18 cellular contexts compared by ENCODE assay signal in the genomic region with DNA sequence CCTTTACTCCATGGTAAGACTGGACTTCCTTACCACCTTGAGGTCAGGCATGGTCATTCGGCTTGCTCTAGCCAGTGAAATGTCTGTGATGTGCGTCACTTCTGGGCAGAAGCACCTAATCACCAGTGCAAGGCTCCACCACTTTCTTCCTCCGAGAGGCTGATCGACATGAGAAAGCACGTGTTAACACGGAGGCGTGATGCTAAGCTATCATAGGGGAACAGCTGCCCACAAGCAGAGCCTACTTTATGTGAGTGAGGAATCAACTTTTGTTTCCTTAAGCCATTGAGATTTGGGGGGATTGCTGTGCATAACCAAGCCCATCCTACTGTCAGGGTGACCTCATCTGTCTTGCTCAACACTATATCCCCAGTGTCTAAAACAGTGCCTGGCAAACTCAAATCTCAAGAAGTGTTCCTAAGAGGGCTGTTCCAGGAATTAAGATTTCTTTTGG. TPM values are rescaled to one million over a fixed set of nuclear protein-coding genes. Genes with fewer than 3 reads are reported as not detected.
A peak's percentile ranks its signal among the peaks of the same experiment; 100 is the strongest.
DNase-seq lines count a peak whose midpoint lies in the region; ATAC-seq and TF ChIP-seq lines count a peak whose summit lies in the region.
"Had no signal": no experiment of that assay in that cellular context is flagged by ENCODE, and none has a peak within 500 bp of the region (broad histone marks: within the 10 kb centered on the region; RNA-seq: fewer than 3 reads in every experiment).

No MANE protein-coding gene starts in this region.

- no peaks in the 10 kb centered on the region for H3K27me3 Mint-ChIP-seq in CD4-positive, alpha-beta T cell
- H3K27me3 Mint-ChIP-seq: naive B cell had no signal

- in situ Hi-C loops in Panc1 (cut with HindIII; ENCODE audit: low pct_unique_long_range_greater_than_20kb, low sequenced_read_pairs) = no loop called here

- H3K4me1 Mint-ChIP-seq in CD4-positive, alpha-beta T cell (ENCODE audit: low read depth) = peaks cover 9% of the 10 kb centered on the region
- H3K4me1 Mint-ChIP-seq: naive B cell had no signal

- no peaks in the 10 kb centered on the region for H4K20me1 ChIP-seq in osteoblast (ENCODE audit: insufficient read depth, low read length)

- CTCF ChIA-PET in AG04450 (lab: Charles Lee) = interaction anchor here (0.7 to 2.6 kb wide), 5 partner anchors 28 to 171 kb away, joined by 3 to 16 read pairs (median 4); a partner anchor contains a TSS
- CTCF ChIA-PET in Panc1 (lab: Charles Lee) = interaction anchor here (0.5 kb wide), 1 partner anchor 323 kb away, joined by 3 read pairs; no protein-coding TSS in a partner anchor
- CTCF ChIA-PET in CD4-positive, alpha-beta T cell (lab: Charles Lee) = interaction anchor here (1.8 kb wide), 1 partner anchor 11 kb away, joined by 4 read pairs; no protein-coding TSS in a partner anchor

- H2AFZ ChIP-seq in osteoblast (ENCODE audit: low read length) = no peak overlapping the region

- no peaks in the 10 kb centered on the region for H3K27me3 ChIP-seq in AG04450 (ENCODE audit: control insufficient read depth, insufficient read depth, low read length)
- H3K27me3 ChIP-seq in Panc1 (ENCODE audit: control insufficient read depth, insufficient read depth, low read length) = no peaks in the 10 kb centered on the region
- no peaks in the 10 kb centered on the region for H3K27me3 ChIP-seq in osteoblast (ENCODE audit: insufficient read depth, low read length)
- H3K27me3 ChIP-seq in CD4-positive, alpha-beta T cell (ENCODE audit: control insufficient read depth, insufficient read depth, low read length) = no peaks in the 10 kb centered on the region
- H3K27me3 ChIP-seq: dorsolateral prefrontal cortex, right lobe of liver had no signal

- H3K4me1 ChIP-seq in Panc1 (ENCODE audit: control insufficient read depth, insufficient read depth, low read length) (peaks cover 5% of the 10 kb centered on the region), osteoblast (ENCODE audit: insufficient read depth, low read length) (peaks cover 60% of the 10 kb centered on the region)

- peak overlapping the region; percentile 87 for H3K27ac ChIP-seq in AG04450 (ENCODE audit: low read depth, low read length)
- no peak overlapping the region for H3K27ac ChIP-seq in Panc1 (ENCODE audit: low read length)
- peak overlapping the region; percentile 95 for H3K27ac ChIP-seq in osteoblast (ENCODE audit: low read depth, low read length)
- H3K27ac ChIP-seq in CD4-positive, alpha-beta T cell (ENCODE audit: low read depth, low read length) = no peak overlapping the region
- H3K27ac ChIP-seq: dorsolateral prefrontal cortex, right lobe of liver had no signal

- BruUV-seq in Panc1 (replicated peaks; lab: Mats Ljungman, UMichigan) = no TSS peak

- H3K36me3 Mint-ChIP-seq in CD4-positive, alpha-beta T cell (ENCODE audit: low read depth) = peaks cover 15% of the 10 kb centered on the region
- H3K36me3 Mint-ChIP-seq: naive B cell had no signal

- H3K27ac Mint-ChIP-seq in CD4-positive, alpha-beta T cell = no peak overlapping the region
- H3K27ac Mint-ChIP-seq: activated T-cell treated with anti-CD3 and anti-CD28 coated beads, Interleukin-2, amount 50 U/mL, for 72 hours; naive B cell had no signal

- no peak overlapping the region for H3K4me3 ChIP-seq in AG04450 (ENCODE audit: low read depth, low read length)
- H3K4me3 ChIP-seq in Panc1 (ENCODE audit: low read depth in 2 of 2, low read length in 2 of 2) = no peak overlapping the region
- no peak overlapping the region for H3K4me3 ChIP-seq in fibroblast of the aortic adventitia (ENCODE audit: low read depth, low read length)
- no peak overlapping the region for H3K4me3 ChIP-seq in osteoblast (ENCODE audit: insufficient read depth, low read length)
- H3K4me3 ChIP-seq: dorsolateral prefrontal cortex, right lobe of liver had no signal

- no peak overlapping the region for H3K4me3 Mint-ChIP-seq in CD4-positive, alpha-beta T cell
- H3K4me3 Mint-ChIP-seq: activated T-cell treated with anti-CD3 and anti-CD28 coated beads, Interleukin-2, amount 50 U/mL, for 72 hours; naive B cell had no signal

- intact Hi-C loops in Panc1 (cut with micrococcal nuclease; ENCODE audit: unreplicated experiment) = no loop called here
- intact Hi-C loops in CD4-positive, alpha-beta T cell (cut with DNase I, micrococcal nuclease) = no loop called here

- H3K9me3 Mint-ChIP-seq in CD4-positive, alpha-beta T cell = no peaks in the 10 kb centered on the region
- H3K9me3 Mint-ChIP-seq: activated T-cell treated with anti-CD3 and anti-CD28 coated beads, Interleukin-2, amount 50 U/mL, for 72 hours; naive B cell had no signal

- no peaks in the 10 kb centered on the region for H3K79me2 ChIP-seq in osteoblast (ENCODE audit: insufficient read depth, low read length)

- no peak for TF ChIP-seq CTCF in AG04450 (IDR thresholded peaks at IDR 0.05; ENCODE audit: low read depth, low read length)
- no peak for TF ChIP-seq CTCF in Panc1 (IDR thresholded peaks at IDR 0.05)
- TF ChIP-seq CTCF in fibroblast of the aortic adventitia (IDR thresholded peaks at IDR 0.05; ENCODE audit: insufficient read depth, low read length) = no peak
- no peak for TF ChIP-seq CTCF in osteoblast (IDR thresholded peaks at IDR 0.05; ENCODE audit: extremely low read depth, low read depth, low read length)
- TF ChIP-seq CTCF in CD4-positive, alpha-beta T cell (IDR thresholded peaks at IDR 0.05) = no peak

- no peaks in the 10 kb centered on the region for H3K36me3 ChIP-seq in Panc1 (ENCODE audit: control insufficient read depth, insufficient read depth, low read length)
- peaks cover 2% of the 10 kb centered on the region for H3K36me3 ChIP-seq in osteoblast (ENCODE audit: insufficient read depth, low read length)

- POLR2A ChIA-PET in AG04450 (lab: Yijun Ruan, JAX) = interaction anchor here (1.9 to 4.5 kb wide), 2 partner anchors 23 to 47 kb away, joined by 13 to 46 read pairs; a partner anchor contains a TSS
- POLR2A ChIA-PET in Panc1 (lab: Charles Lee) = no interaction called here
- POLR2A ChIA-PET in CD4-positive, alpha-beta T cell (lab: Charles Lee) = interaction anchor here (1.1 kb wide), 1 partner anchor 23 kb away, joined by 3 read pairs; a partner anchor contains a TSS

- peak; percentile 35 for ATAC-seq in Panc1
- ATAC-seq in GM18858 (IDR thresholded peaks at IDR 0.05; ENCODE audit: unreplicated experiment) = no peak
- no peak for ATAC-seq in CD4-positive, alpha-beta T cell (ENCODE audit: poor library complexity)
- ATAC-seq in GM21825 (IDR thresholded peaks at IDR 0.05; ENCODE audit: unreplicated experiment) = no peak
- ATAC-seq: activated T-cell treated with anti-CD3 and anti-CD28 coated beads, Interleukin-2, amount 50 U/mL, for 72 hours had no signal

- peaks cover under 1% of the 10 kb centered on the region; the same call in 1 of the 2 replicates for H3K9me3 ChIP-seq in AG04450 (ENCODE audit: control insufficient read depth, insufficient read depth, low read length)
- no peaks in the 10 kb centered on the region for H3K9me3 ChIP-seq in Panc1 (ENCODE audit: control insufficient read depth, insufficient read depth, low read depth, low read length)
- H3K9me3 ChIP-seq in osteoblast (ENCODE audit: low read depth, low read length) = no peaks in the 10 kb centered on the region
- no peaks in the 10 kb centered on the region for H3K9me3 ChIP-seq in CD4-positive, alpha-beta T cell (ENCODE audit: control insufficient read depth, low read length)
- H3K9me3 ChIP-seq: right lobe of liver had no signal

- DNase-seq in AG04450 (ENCODE audit: low read depth, low spot score) (no peak), Panc1 (ENCODE audit: low read depth, low spot score) (no peak), fibroblast of the aortic adventitia (ENCODE audit: low read depth) (peak; percentile 79), osteoblast (ENCODE audit: insufficient read length, low spot score, missing footprints) (no peak)
- DNase-seq in activated naive CD4-positive, alpha-beta T cell treated with Interleukin-2 at 50 U/mL for 16 hours = no peak
- DNase-seq in CD4-positive, alpha-beta T cell = no peak
- DNase-seq: activated CD4-positive, alpha-beta T cell treated with anti-CD3 and anti-CD28 coated beads, Interleukin-2, amount 50 U/mL, for 1 hour; activated T-cell treated with anti-CD3 and anti-CD28 coated beads, Interleukin-2, amount 50 U/mL, for 72 hours; anterior cingulate cortex; dorsolateral prefrontal cortex; KG1; kidney glomerular epithelial cell; naive B cell; NCI-H2029; NCI-H524 treated with DMSO at 0.1 percent for 48 hours; right lobe of liver had no signal

- peak overlapping the region; percentile 30 for H3K4me2 ChIP-seq in osteoblast (ENCODE audit: insufficient read depth, low read length)

RNA-seq across cellular contexts. Expression of a gene that starts 23.1 kb away (rescaled TPM):
- 108 and 134 TPM in 2 replicates for polyA plus RNA-seq in AG04450 (2011; rRNA removed)
- 315 and 350 TPM in 2 replicates for polyA minus RNA-seq in AG04450 (2011; rRNA and poly(A)+ RNA removed)
- total RNA-seq in Panc1 (2021; ENCODE audit: unreplicated experiment) (171 TPM), fibroblast of the aortic adventitia (ENCODE audit: low replicate concordance) (145 and 209 TPM in 2 replicates), osteoblast (219 and 240 TPM in 2 replicates)
- polyA plus RNA-seq in Panc1 (2012; ENCODE audit: insufficient read length) = 79.1 TPM
- 100 to 1,000 TPM; 155 to 157 TPM for total RNA-seq in CD4-positive, alpha-beta T cell

RNA-seq across cellular contexts. Expression of a gene that starts 39.8 kb away (rescaled TPM):
- polyA plus RNA-seq in AG04450 (2011; rRNA removed) = 148 and 227 TPM in 2 replicates
- 56.0 and 83.0 TPM in 2 replicates for polyA minus RNA-seq in AG04450 (2011; rRNA and poly(A)+ RNA removed)
- total RNA-seq in Panc1 (2021; ENCODE audit: unreplicated experiment) = 174 TPM
- 105 TPM for polyA plus RNA-seq in Panc1 (2012; ENCODE audit: insufficient read length)
- 197 and 394 TPM in 2 replicates for total RNA-seq in fibroblast of the aortic adventitia (ENCODE audit: low replicate concordance)
- 200 and 219 TPM in 2 replicates for total RNA-seq in osteoblast
- total RNA-seq in CD4-positive, alpha-beta T cell = 10 to 100 TPM; 69.0 to 69.3 TPM

RNA-seq across cellular contexts. Expression of a gene that starts 46.9 kb away (rescaled TPM):
- 2.7 and 3.4 TPM in 2 replicates for polyA plus RNA-seq in AG04450 (2011; rRNA removed)
- polyA minus RNA-seq in AG04450 (2011; rRNA and poly(A)+ RNA removed) = 2.7 and 3.1 TPM in 2 replicates
- total RNA-seq in Panc1 (2021; ENCODE audit: unreplicated experiment) = 39.3 TPM
- polyA plus RNA-seq in Panc1 (2012; ENCODE audit: insufficient read length) = 35.5 TPM
- 9.7 and 20.0 TPM in 2 replicates for total RNA-seq in fibroblast of the aortic adventitia (ENCODE audit: low replicate concordance)
- total RNA-seq in osteoblast = 13.0 and 15.6 TPM in 2 replicates
- total RNA-seq in CD4-positive, alpha-beta T cell = 10 to 100 TPM; 12.6 to 13.0 TPM

Comparison
In these comparisons a context has a peak if more than half of its experiments do, and no peak if none do; other contexts are left out.
1. H3K27ac ChIP-seq: peak in AG04450 (single experiment) and osteoblast (single experiment); none in Panc1 (single experiment) and CD4-positive, alpha-beta T cell (single experiment).